ENCODE assay signal across 11 cellular contexts in genomic region chr18:22609642-22610041, GRCh38.
A peak's percentile ranks its signal among the peaks of the same experiment; 100 is the strongest.
DNase-seq lines count a peak whose midpoint lies in the region; ATAC-seq and TF ChIP-seq lines count a peak whose summit lies in the region.
"Had no signal": no experiment of that assay in that cellular context is flagged by ENCODE, and none has a peak within 500 bp of the region (broad histone marks: within the 10 kb centered on the region; RNA-seq: fewer than 3 reads in every experiment).

No MANE protein-coding gene starts in this region.

- no peak overlapping the region for H3K4me3 Mint-ChIP-seq in nephron
- H3K4me3 Mint-ChIP-seq: activated CD4-positive, alpha-beta memory T cell treated with anti-CD3 and anti-CD28 coated beads for 36 hours had no signal

- H3K27me3 Mint-ChIP-seq in nephron (ENCODE audit: low read depth) = peaks cover 4% of the 10 kb centered on the region
- H3K27me3 Mint-ChIP-seq: activated CD4-positive, alpha-beta memory T cell treated with anti-CD3 and anti-CD28 coated beads for 36 hours had no signal

- H3K27ac Mint-ChIP-seq in nephron = peak overlapping the region in 2 of 3 experiments; percentile 36 to 37
- H3K27ac Mint-ChIP-seq: activated CD4-positive, alpha-beta memory T cell treated with anti-CD3 and anti-CD28 coated beads for 36 hours had no signal

- peaks cover 5% of the 10 kb centered on the region for H3K4me1 ChIP-seq in foreskin keratinocyte

- H3K9me3 Mint-ChIP-seq in nephron = no peaks in the 10 kb centered on the region
- H3K9me3 Mint-ChIP-seq: activated CD4-positive, alpha-beta memory T cell treated with anti-CD3 and anti-CD28 coated beads for 36 hours had no signal

- peaks cover 83% of the 10 kb centered on the region for H3K27me3 ChIP-seq in foreskin keratinocyte

- TF ChIP-seq CTCF in AG10803 (conservative IDR thresholded peaks at IDR 0.05; ENCODE audit: low read length) (no peak), foreskin keratinocyte (conservative IDR thresholded peaks at IDR 0.05) (no peak), nephron (IDR thresholded peaks at IDR 0.05; ENCODE audit: unreplicated experiment in 3 of 3) (no peak)

- no peak overlapping the region for H3K27ac ChIP-seq in foreskin keratinocyte

- H3K4me3 ChIP-seq in AG10803 (ENCODE audit: low read length) = no peak overlapping the region
- H3K4me3 ChIP-seq: GM12878 had no signal

- H3K36me3 Mint-ChIP-seq in nephron (ENCODE audit: low read depth) = no peaks in the 10 kb centered on the region
- H3K36me3 Mint-ChIP-seq: activated CD4-positive, alpha-beta memory T cell treated with anti-CD3 and anti-CD28 coated beads for 36 hours had no signal

- H3K4me1 Mint-ChIP-seq in nephron = peaks cover 46% of the 10 kb centered on the region

- ATAC-seq in foreskin keratinocyte (peak; percentile 25), GM18498 (IDR thresholded peaks at IDR 0.05; ENCODE audit: unreplicated experiment) (no peak)
- ATAC-seq: GM12878 had no signal

- DNase-seq in AG10803 (ENCODE audit: low read depth) = peak; percentile 9
- peak; percentile 61 for DNase-seq in RPMI7951 (ENCODE audit: low read depth)
- DNase-seq in foreskin keratinocyte = no peak
- no peak for DNase-seq in SW 1271 (lab: John Stamatoyannopoulos, UW)
- DNase-seq in NCI-H1417 treated with DMSO at 0.1 percent for 48 hours (lab: John Stamatoyannopoulos, UW) = no peak
- no peak for DNase-seq in retina
- DNase-seq: activated CD4-positive, alpha-beta memory T cell treated with anti-CD3 and anti-CD28 coated beads for 36 hours; foreskin fibroblast had no signal

Comparison
In these comparisons a context has a peak if more than half of its experiments do, and no peak if none do; other contexts are left out.
1. DNase-seq: peak in AG10803 (single experiment) and RPMI7951 (single experiment); none in foreskin keratinocyte (0 of 2), SW 1271 (0 of 2), NCI-H1417 treated with DMSO at 0.1 percent for 48 hours (single experiment) and retina (single experiment).